Comparison of ENCODE assay signal across 1 cellular context in the genomic region with DNA sequence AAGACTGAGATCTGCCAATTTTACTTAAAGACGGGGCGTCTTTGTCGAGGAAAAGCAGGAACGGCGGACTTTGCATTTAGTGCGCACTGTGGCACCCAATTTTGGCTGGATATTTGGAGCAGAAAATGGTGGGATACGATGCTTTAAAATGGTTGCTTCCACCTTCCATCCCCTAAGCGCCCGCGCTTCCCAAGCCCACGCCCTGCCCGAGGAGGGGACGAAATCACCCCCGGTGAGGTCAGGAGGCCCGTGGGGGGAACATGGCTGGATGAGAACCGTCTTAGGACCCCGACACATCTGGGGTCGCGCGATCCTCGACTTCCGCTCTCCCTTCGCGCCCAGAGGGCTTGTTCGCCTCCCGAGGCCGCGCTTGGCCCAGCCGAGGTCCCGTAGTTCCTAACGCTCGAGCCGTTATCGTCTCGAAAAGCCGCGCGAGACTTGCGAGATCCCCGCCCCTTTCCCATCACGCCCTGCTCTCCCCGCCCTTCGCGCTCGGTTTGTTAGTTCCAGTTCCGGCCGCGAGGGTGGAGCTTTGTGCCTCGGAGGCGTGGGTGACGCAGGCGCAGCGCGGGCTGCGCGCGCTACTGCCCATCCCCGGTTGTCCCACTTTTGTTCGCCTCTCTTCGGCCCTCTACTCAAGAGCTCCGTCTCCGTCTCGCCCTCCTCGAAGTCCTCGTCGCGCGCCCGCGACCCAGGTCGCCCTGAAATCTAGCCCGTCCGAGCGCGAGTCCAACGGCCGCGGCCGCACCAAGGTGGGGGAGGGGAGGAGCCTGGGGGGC.
TF ChIP-seq lines count a peak whose summit lies in the region.

A gene with protein sequence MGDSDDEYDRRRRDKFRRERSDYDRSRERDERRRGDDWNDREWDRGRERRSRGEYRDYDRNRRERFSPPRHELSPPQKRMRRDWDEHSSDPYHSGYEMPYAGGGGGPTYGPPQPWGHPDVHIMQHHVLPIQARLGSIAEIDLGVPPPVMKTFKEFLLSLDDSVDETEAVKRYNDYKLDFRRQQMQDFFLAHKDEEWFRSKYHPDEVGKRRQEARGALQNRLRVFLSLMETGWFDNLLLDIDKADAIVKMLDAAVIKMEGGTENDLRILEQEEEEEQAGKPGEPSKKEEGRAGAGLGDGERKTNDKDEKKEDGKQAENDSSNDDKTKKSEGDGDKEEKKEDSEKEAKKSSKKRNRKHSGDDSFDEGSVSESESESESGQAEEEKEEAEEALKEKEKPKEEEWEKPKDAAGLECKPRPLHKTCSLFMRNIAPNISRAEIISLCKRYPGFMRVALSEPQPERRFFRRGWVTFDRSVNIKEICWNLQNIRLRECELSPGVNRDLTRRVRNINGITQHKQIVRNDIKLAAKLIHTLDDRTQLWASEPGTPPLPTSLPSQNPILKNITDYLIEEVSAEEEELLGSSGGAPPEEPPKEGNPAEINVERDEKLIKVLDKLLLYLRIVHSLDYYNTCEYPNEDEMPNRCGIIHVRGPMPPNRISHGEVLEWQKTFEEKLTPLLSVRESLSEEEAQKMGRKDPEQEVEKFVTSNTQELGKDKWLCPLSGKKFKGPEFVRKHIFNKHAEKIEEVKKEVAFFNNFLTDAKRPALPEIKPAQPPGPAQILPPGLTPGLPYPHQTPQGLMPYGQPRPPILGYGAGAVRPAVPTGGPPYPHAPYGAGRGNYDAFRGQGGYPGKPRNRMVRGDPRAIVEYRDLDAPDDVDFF (plus strand): TSS at position 527 of the 779 bp plus-strand sequence. CDS start 488 bp downstream, outside the sequence.

TF ChIP-seq in GM12878, 131 proteins besides CTCF, POLR2A, EP300 and RAD21 (continued from another document and continues in another):
- TF ChIP-seq, protein P1, sequence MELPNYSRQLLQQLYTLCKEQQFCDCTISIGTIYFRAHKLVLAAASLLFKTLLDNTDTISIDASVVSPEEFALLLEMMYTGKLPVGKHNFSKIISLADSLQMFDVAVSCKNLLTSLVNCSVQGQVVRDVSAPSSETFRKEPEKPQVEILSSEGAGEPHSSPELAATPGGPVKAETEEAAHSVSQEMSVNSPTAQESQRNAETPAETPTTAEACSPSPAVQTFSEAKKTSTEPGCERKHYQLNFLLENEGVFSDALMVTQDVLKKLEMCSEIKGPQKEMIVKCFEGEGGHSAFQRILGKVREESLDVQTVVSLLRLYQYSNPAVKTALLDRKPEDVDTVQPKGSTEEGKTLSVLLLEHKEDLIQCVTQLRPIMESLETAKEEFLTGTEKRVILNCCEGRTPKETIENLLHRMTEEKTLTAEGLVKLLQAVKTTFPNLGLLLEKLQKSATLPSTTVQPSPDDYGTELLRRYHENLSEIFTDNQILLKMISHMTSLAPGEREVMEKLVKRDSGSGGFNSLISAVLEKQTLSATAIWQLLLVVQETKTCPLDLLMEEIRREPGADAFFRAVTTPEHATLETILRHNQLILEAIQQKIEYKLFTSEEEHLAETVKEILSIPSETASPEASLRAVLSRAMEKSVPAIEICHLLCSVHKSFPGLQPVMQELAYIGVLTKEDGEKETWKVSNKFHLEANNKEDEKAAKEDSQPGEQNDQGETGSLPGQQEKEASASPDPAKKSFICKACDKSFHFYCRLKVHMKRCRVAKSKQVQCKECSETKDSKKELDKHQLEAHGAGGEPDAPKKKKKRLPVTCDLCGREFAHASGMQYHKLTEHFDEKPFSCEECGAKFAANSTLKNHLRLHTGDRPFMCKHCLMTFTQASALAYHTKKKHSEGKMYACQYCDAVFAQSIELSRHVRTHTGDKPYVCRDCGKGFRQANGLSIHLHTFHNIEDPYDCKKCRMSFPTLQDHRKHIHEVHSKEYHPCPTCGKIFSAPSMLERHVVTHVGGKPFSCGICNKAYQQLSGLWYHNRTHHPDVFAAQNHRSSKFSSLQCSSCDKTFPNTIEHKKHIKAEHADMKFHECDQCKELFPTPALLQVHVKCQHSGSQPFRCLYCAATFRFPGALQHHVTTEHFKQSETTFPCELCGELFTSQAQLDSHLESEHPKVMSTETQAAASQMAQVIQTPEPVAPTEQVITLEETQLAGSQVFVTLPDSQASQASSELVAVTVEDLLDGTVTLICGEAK (IDR thresholded peaks at IDR 0.05; ENCODE audit: borderline replicate concordance) = peak; percentile 77
- TF ChIP-seq YY1 (IDR thresholded peaks at IDR 0.05; ENCODE audit: low read depth, low read length) (peak; percentile 97), PAX8 (IDR thresholded peaks at IDR 0.05) (peak; percentile 92), SPI1 (IDR thresholded peaks at IDR 0.05; ENCODE audit: borderline replicate concordance, insufficient read depth, low read depth, low read length) (peak; percentile 63), NBN (IDR thresholded peaks at IDR 0.05) (peak; percentile 94), MEF2A (IDR thresholded peaks at IDR 0.05; ENCODE audit: insufficient read depth, low read depth, low read length) (peak; percentile 46), BRCA1 (IDR thresholded peaks at IDR 0.05; ENCODE audit: low read depth, low read length) (peak; percentile 81), NR2C1 (IDR thresholded peaks at IDR 0.05) (peak; percentile 73; the same call in 1 of the 2 replicates), TCF12 (IDR thresholded peaks at IDR 0.05; ENCODE audit: low read depth, low read length) (0 out of 2 replicates have a peak, but pooled peaks have one; percentile 45), NR2C2 (IDR thresholded peaks at IDR 0.05; ENCODE audit: borderline replicate concordance, control insufficient read depth, insufficient read length, low read depth) (no peak), CBX5 (IDR thresholded peaks at IDR 0.05; ENCODE audit: low read depth) (no peak), SP1 (IDR thresholded peaks at IDR 0.05; ENCODE audit: low read depth, low read length) (peak; percentile 76), ETV6 (conservative IDR thresholded peaks at IDR 0.05 in 1 of 2, IDR thresholded peaks at IDR 0.05 in 1 of 2; ENCODE audit: borderline replicate concordance in 1 of 2, low read depth in 1 of 2) (0 out of 4 replicates have a peak, but pooled peaks of 1 of the 2 experiments have one; percentile 20), SUPT20H (IDR thresholded peaks at IDR 0.05; ENCODE audit: borderline replicate concordance, control insufficient read depth, low read depth, low read length) (no peak), CREB1 (IDR thresholded peaks at IDR 0.05; ENCODE audit: low read depth) (peak; percentile 58), TARDBP (IDR thresholded peaks at IDR 0.05; ENCODE audit: borderline replicate concordance) (peak; percentile 14; the same call in 1 of the 2 replicates), LARP7 (IDR thresholded peaks at IDR 0.05) (peak; percentile 70), BACH1 (IDR thresholded peaks at IDR 0.05; ENCODE audit: borderline replicate concordance) (peak; percentile 62; the same call in 1 of the 2 replicates), SMAD1 (IDR thresholded peaks at IDR 0.05; ENCODE audit: low read depth, partially characterized antibody) (peak; percentile 31), CEBPB (IDR thresholded peaks at IDR 0.05; ENCODE audit: borderline replicate concordance in 1 of 2, low read depth in 2 of 2, low read length in 2 of 2) (no peak), CBFB (IDR thresholded peaks at IDR 0.05; ENCODE audit: low read depth) (peak; percentile 91), IKZF1 (conservative IDR thresholded peaks at IDR 0.05) (peak; percentile 89), ZBED1 (IDR thresholded peaks at IDR 0.05; ENCODE audit: borderline replicate concordance) (0 out of 2 replicates have a peak, but pooled peaks have one; percentile 10), GATAD2B (conservative IDR thresholded peaks at IDR 0.05; ENCODE audit: low read depth) (peak; percentile 87), EED (IDR thresholded peaks at IDR 0.05; ENCODE audit: low read depth) (peak; percentile 39), PML (IDR thresholded peaks at IDR 0.05; ENCODE audit: low read length) (peak; percentile 92), TAF1 (IDR thresholded peaks at IDR 0.05; ENCODE audit: borderline replicate concordance, low read depth, low read length) (peak; percentile 85; the same call in 1 of the 2 replicates)
- TF ChIP-seq, protein P2, sequence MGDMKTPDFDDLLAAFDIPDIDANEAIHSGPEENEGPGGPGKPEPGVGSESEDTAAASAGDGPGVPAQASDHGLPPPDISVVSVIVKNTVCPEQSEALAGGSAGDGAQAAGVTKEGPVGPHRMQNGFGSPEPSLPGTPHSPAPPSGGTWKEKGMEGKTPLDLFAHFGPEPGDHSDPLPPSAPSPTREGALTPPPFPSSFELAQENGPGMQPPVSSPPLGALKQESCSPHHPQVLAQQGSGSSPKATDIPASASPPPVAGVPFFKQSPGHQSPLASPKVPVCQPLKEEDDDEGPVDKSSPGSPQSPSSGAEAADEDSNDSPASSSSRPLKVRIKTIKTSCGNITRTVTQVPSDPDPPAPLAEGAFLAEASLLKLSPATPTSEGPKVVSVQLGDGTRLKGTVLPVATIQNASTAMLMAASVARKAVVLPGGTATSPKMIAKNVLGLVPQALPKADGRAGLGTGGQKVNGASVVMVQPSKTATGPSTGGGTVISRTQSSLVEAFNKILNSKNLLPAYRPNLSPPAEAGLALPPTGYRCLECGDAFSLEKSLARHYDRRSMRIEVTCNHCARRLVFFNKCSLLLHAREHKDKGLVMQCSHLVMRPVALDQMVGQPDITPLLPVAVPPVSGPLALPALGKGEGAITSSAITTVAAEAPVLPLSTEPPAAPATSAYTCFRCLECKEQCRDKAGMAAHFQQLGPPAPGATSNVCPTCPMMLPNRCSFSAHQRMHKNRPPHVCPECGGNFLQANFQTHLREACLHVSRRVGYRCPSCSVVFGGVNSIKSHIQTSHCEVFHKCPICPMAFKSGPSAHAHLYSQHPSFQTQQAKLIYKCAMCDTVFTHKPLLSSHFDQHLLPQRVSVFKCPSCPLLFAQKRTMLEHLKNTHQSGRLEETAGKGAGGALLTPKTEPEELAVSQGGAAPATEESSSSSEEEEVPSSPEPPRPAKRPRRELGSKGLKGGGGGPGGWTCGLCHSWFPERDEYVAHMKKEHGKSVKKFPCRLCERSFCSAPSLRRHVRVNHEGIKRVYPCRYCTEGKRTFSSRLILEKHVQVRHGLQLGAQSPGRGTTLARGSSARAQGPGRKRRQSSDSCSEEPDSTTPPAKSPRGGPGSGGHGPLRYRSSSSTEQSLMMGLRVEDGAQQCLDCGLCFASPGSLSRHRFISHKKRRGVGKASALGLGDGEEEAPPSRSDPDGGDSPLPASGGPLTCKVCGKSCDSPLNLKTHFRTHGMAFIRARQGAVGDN (IDR thresholded peaks at IDR 0.05) = peak; percentile 79
- TF ChIP-seq, protein P3, sequence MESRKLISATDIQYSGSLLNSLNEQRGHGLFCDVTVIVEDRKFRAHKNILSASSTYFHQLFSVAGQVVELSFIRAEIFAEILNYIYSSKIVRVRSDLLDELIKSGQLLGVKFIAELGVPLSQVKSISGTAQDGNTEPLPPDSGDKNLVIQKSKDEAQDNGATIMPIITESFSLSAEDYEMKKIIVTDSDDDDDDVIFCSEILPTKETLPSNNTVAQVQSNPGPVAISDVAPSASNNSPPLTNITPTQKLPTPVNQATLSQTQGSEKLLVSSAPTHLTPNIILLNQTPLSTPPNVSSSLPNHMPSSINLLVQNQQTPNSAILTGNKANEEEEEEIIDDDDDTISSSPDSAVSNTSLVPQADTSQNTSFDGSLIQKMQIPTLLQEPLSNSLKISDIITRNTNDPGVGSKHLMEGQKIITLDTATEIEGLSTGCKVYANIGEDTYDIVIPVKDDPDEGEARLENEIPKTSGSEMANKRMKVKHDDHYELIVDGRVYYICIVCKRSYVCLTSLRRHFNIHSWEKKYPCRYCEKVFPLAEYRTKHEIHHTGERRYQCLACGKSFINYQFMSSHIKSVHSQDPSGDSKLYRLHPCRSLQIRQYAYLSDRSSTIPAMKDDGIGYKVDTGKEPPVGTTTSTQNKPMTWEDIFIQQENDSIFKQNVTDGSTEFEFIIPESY (IDR thresholded peaks at IDR 0.05) = peak; percentile 82
- TF ChIP-seq, protein P4, sequence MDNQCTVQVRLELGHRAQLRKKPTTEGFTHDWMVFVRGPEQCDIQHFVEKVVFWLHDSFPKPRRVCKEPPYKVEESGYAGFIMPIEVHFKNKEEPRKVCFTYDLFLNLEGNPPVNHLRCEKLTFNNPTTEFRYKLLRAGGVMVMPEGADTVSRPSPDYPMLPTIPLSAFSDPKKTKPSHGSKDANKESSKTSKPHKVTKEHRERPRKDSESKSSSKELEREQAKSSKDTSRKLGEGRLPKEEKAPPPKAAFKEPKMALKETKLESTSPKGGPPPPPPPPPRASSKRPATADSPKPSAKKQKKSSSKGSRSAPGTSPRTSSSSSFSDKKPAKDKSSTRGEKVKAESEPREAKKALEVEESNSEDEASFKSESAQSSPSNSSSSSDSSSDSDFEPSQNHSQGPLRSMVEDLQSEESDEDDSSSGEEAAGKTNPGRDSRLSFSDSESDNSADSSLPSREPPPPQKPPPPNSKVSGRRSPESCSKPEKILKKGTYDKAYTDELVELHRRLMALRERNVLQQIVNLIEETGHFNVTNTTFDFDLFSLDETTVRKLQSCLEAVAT (IDR thresholded peaks at IDR 0.05) = peak; percentile 82
- TF ChIP-seq, protein P5, sequence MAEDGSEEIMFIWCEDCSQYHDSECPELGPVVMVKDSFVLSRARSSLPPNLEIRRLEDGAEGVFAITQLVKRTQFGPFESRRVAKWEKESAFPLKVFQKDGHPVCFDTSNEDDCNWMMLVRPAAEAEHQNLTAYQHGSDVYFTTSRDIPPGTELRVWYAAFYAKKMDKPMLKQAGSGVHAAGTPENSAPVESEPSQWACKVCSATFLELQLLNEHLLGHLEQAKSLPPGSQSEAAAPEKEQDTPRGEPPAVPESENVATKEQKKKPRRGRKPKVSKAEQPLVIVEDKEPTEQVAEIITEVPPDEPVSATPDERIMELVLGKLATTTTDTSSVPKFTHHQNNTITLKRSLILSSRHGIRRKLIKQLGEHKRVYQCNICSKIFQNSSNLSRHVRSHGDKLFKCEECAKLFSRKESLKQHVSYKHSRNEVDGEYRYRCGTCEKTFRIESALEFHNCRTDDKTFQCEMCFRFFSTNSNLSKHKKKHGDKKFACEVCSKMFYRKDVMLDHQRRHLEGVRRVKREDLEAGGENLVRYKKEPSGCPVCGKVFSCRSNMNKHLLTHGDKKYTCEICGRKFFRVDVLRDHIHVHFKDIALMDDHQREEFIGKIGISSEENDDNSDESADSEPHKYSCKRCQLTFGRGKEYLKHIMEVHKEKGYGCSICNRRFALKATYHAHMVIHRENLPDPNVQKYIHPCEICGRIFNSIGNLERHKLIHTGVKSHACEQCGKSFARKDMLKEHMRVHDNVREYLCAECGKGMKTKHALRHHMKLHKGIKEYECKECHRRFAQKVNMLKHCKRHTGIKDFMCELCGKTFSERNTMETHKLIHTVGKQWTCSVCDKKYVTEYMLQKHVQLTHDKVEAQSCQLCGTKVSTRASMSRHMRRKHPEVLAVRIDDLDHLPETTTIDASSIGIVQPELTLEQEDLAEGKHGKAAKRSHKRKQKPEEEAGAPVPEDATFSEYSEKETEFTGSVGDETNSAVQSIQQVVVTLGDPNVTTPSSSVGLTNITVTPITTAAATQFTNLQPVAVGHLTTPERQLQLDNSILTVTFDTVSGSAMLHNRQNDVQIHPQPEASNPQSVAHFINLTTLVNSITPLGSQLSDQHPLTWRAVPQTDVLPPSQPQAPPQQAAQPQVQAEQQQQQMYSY (CRISPR knock-in tag; IDR thresholded peaks at IDR 0.05) = 0 out of 2 replicates have a peak, but pooled peaks have one; percentile 34
